ENCODE assay signal across 16 cellular contexts in genomic region chr15:35533130-35534110, GRCh38. TPM values are rescaled to one million over a fixed set of nuclear protein-coding genes. Genes with fewer than 3 reads are reported as not detected.
DNase-seq lines count a peak whose midpoint lies in the region; ATAC-seq and TF ChIP-seq lines count a peak whose summit lies in the region.
"Had no signal": no experiment of that assay in that cellular context is flagged by ENCODE, and none has a peak within 500 bp of the region (broad histone marks: within the 10 kb centered on the region; RNA-seq: fewer than 3 reads in every experiment).

No MANE protein-coding gene starts in this region.

- H3K36me3 ChIP-seq in brain microvascular endothelial cell (replicated peaks) (no peaks in the 10 kb centered on the region), gastrocnemius medialis (no peaks in the 10 kb centered on the region)
- H3K36me3 ChIP-seq: vagina had no signal

- TF ChIP-seq POLR2A in gastrocnemius medialis (IDR thresholded peaks at IDR 0.05) = no peak

- H3K27me3 ChIP-seq in brain microvascular endothelial cell (replicated peaks) (no peaks in the 10 kb centered on the region), gastrocnemius medialis (no peaks in the 10 kb centered on the region)
- H3K27me3 ChIP-seq: vagina had no signal

- TF ChIP-seq CTCF in AG10803 (conservative IDR thresholded peaks at IDR 0.05; ENCODE audit: low read length) (no peak), brain microvascular endothelial cell (IDR thresholded peaks at IDR 0.05; ENCODE audit: low read depth, low read length, missing control alignments) (no peak), gastrocnemius medialis (IDR thresholded peaks at IDR 0.05 in 4 of 5, conservative IDR thresholded peaks at IDR 0.05 in 1 of 5) (no peak)

- H3K9me3 ChIP-seq in gastrocnemius medialis = no peaks in the 10 kb centered on the region
- H3K9me3 ChIP-seq: vagina had no signal

- H3K4me1 ChIP-seq in gastrocnemius medialis = peaks cover 0 to 6% of the 10 kb centered on the region in 2 donors
- H3K4me1 ChIP-seq: vagina had no signal

- no peak overlapping the region for H3K4me3 ChIP-seq in AG10803 (ENCODE audit: low read length)
- no peak overlapping the region for H3K4me3 ChIP-seq in brain microvascular endothelial cell (ENCODE audit: low read depth, low read length)
- H3K4me3 ChIP-seq in gastrocnemius medialis = no peak overlapping the region
- H3K4me3 ChIP-seq: vagina had no signal

- intact Hi-C loops in gastrocnemius medialis (cut with DNase I; ENCODE audit: low total_unique reads) = no loop called here

- in situ Hi-C loops in brain microvascular endothelial cell (cut with HindIII; ENCODE audit: low pct_ligation_motif_present, low sequenced_read_pairs) = loop anchor here (25.0 kb wide), 1 partner anchor 1579 kb away; the partner anchor contains the start of gene MEIS2
- in situ Hi-C loops in gastrocnemius medialis (cut with MboI; ENCODE audit: low sequenced_read_pairs in 4 of 4) = no loop called here

- H3K27ac ChIP-seq in brain microvascular endothelial cell = no peak overlapping the region
- H3K27ac ChIP-seq in gastrocnemius medialis = no peak overlapping the region
- H3K27ac ChIP-seq: vagina had no signal

- ATAC-seq in gastrocnemius medialis (no peak), GM18907 (IDR thresholded peaks at IDR 0.05; ENCODE audit: unreplicated experiment) (no peak)

- peak; percentile 66 for DNase-seq in AG10803 (ENCODE audit: low read depth)
- DNase-seq in HT1080 (ENCODE audit: low read depth) = peak; percentile 61
- DNase-seq in brain microvascular endothelial cell = peak; percentile 5
- DNase-seq in hepatic stellate cell (ENCODE audit: low spot score) = peak; percentile 11
- no peak for DNase-seq in COLO668 (lab: John Stamatoyannopoulos, UW; ENCODE audit: unreplicated experiment)
- no peak for DNase-seq in gastrocnemius medialis
- DNase-seq in NCI-H146 treated with DMSO at 0.1 percent for 48 hours (lab: John Stamatoyannopoulos, UW; ENCODE audit: unreplicated experiment) = no peak
- DNase-seq: activated naive CD8-positive, alpha-beta T cell treated with anti-CD3 and anti-CD28 coated beads, Interleukin-2, amount 10 ng/mL, durations not matched to agents 7 days and 5 days; head of caudate nucleus; islet precursor cell; KBM-7; NCI-H1105; retina; SW 1271 had no signal

RNA-seq across cellular contexts. Expression of gene DPH6, which starts 12.5 kb away (rescaled TPM):
- 14.0 and 22.3 TPM in 2 replicates for total RNA-seq in HT1080 (2014; rRNA removed; shearing (Covaris generic))
- 25.3 and 31.3 TPM in 2 replicates for polyA plus RNA-seq in HT1080 (2015; cell fraction: cytosol; rRNA removed)
- 18.2 and 22.3 TPM in 2 replicates for polyA plus RNA-seq in HT1080 (2015; cell fraction: nucleus; rRNA removed)
- total RNA-seq in gastrocnemius medialis = 10 to 100 TPM; 15.9 to 44.1 (median 26.1) TPM

Comparison
In these comparisons a context has a peak if more than half of its experiments do, and no peak if none do; other contexts are left out.
1. DNase-seq: peak in AG10803 (single experiment), HT1080 (single experiment), brain microvascular endothelial cell (single experiment) and hepatic stellate cell (single experiment); none in COLO668 (single experiment), gastrocnemius medialis (0 of 2) and NCI-H146 treated with DMSO at 0.1 percent for 48 hours (single experiment).